13 cellular contexts compared by ENCODE assay signal in the genomic region with DNA sequence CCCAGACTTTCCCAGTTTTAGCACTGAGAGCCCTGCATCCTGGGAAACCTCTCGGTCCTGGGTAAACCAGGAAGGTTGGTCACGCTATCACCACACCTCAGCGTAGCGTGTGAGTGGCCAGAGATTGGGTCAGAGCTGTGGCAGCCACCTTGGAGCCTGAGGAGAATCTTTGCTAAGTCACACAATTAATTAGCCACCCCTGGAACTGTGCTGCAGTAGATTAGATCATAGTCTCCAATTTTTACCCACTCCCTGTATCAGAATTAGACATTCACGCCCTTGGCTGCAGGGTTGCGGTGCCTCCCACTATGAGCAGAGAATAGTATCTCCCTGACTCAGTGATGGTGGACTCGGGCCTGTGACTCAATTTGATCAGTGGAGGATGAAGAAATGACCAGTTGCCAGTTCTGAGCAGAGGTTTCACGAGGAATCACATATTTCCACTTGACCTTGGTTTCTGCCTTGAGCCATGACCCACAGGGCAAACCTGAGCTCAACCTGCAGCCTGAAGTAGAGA. TPM values are rescaled to one million over a fixed set of nuclear protein-coding genes. Genes with fewer than 3 reads are reported as not detected.
DNase-seq lines count a peak whose midpoint lies in the region; ATAC-seq and TF ChIP-seq lines count a peak whose summit lies in the region.
"Had no signal": no experiment of that assay in that cellular context is flagged by ENCODE, and none has a peak within 500 bp of the region (broad histone marks: within the 10 kb centered on the region; RNA-seq: fewer than 3 reads in every experiment).

No MANE protein-coding gene starts in this region.

- intact Hi-C loops in Right ventricle myocardium inferior (cut with DNase I) = no loop called here
- intact Hi-C loops in Right ventricle myocardium superior (cut with DNase I) = no loop called here
- intact Hi-C loops in left lung (cut with DNase I) = no loop called here

- H3K9me3 ChIP-seq in left lung = no peaks in the 10 kb centered on the region

- no peak overlapping the region for H3K4me3 ChIP-seq in left lung
- H3K4me3 ChIP-seq: heart left ventricle had no signal

- no peaks in the 10 kb centered on the region for H3K4me1 ChIP-seq in left lung

- H3K36me3 ChIP-seq in left lung = no peaks in the 10 kb centered on the region
- H3K36me3 ChIP-seq: heart left ventricle had no signal

- in situ Hi-C loops in KBM-7 (cut with MboI; ENCODE audit: low pct_unique_long_range_greater_than_20kb, low sequenced_read_pairs) = no loop called here

- TF ChIP-seq CTCF in left lung (IDR thresholded peaks at IDR 0.05) = no peak

- no peak overlapping the region for H3K27ac ChIP-seq in left lung
- H3K27ac ChIP-seq: C4-2B had no signal

- peak; percentile 21 for ATAC-seq in Right ventricle myocardium inferior
- no peak for ATAC-seq in Right ventricle myocardium superior (ENCODE audit: poor library complexity)
- peak; percentile 53 for ATAC-seq in left lung
- ATAC-seq in HG03175 (IDR thresholded peaks at IDR 0.05; ENCODE audit: unreplicated experiment) = no peak
- ATAC-seq in GM21390 (IDR thresholded peaks at IDR 0.05; ENCODE audit: unreplicated experiment) = no peak
- ATAC-seq: effector memory CD8-positive, alpha-beta T cell had no signal

- DNase-seq in Right ventricle myocardium inferior (ENCODE audit: missing footprints) (no peak), Right ventricle myocardium superior (no peak), astrocyte of the hippocampus (ENCODE audit: low read depth, low spot score) (peak; percentile 74), left lung (no peak), KBM-7 (no peak)
- DNase-seq in stimulated activated CD4-positive, alpha-beta T cell treated with anti-CD3 and anti-CD28 coated beads, Interleukin-2, amount 100 ng/mL, for 48 hours = no peak
- DNase-seq: anterior cingulate cortex; effector memory CD8-positive, alpha-beta T cell; NCI-H2171 treated with DMSO at 0.1 percent for 48 hours had no signal

- peaks cover 10 to 27% of the 10 kb centered on the region in 2 donors for H3K27me3 ChIP-seq in left lung

RNA-seq across cellular contexts. Expression of a gene that starts 6.0 kb away (rescaled TPM):
- total RNA-seq in Right ventricle myocardium inferior = 24.2 TPM
- 26.9 TPM for total RNA-seq in Right ventricle myocardium superior
- total RNA-seq in left lung = 10 to 100 TPM; 32.9 to 46.0 TPM

Comparison
In these comparisons a context has a peak if more than half of its experiments do, and no peak if none do; other contexts are left out.
1. ATAC-seq: peak in Right ventricle myocardium inferior (single experiment) and left lung (single experiment); none in Right ventricle myocardium superior (single experiment), HG03175 (single experiment) and GM21390 (single experiment).